Comparison of ENCODE assay signal across 24 cellular contexts in genomic region chr18:46427216-46427995, GRCh38.
DNase-seq lines count a peak whose midpoint lies in the region; ATAC-seq and TF ChIP-seq lines count a peak whose summit lies in the region.
"Had no signal": no experiment of that assay in that cellular context is flagged by ENCODE, and none has a peak within 500 bp of the region (broad histone marks: within the 10 kb centered on the region; RNA-seq: fewer than 3 reads in every experiment).

No MANE protein-coding gene starts in this region.

- H3K36me3 Mint-ChIP-seq in activated CD8-positive, alpha-beta memory T cell treated with anti-CD3 and anti-CD28 coated beads, Interleukin-2, amount 10 ng/mL, durations not matched to agents 7 days and 5 days = no peaks in the 10 kb centered on the region
- H3K36me3 Mint-ChIP-seq: CD14-positive monocyte; CD8-positive, alpha-beta memory T cell had no signal

- no peak for ATAC-seq in activated CD8-positive, alpha-beta memory T cell treated with anti-CD3 and anti-CD28 coated beads, Interleukin-2, amount 10 ng/mL, durations not matched to agents 7 days and 5 days
- ATAC-seq in HG02885 (IDR thresholded peaks at IDR 0.05; ENCODE audit: poor library complexity, unreplicated experiment) (no peak), HG03571 (IDR thresholded peaks at IDR 0.05; ENCODE audit: unreplicated experiment) (no peak), HG03565 (IDR thresholded peaks at IDR 0.05; ENCODE audit: unreplicated experiment) (no peak)

- no peaks in the 10 kb centered on the region for H3K4me1 Mint-ChIP-seq in activated CD8-positive, alpha-beta memory T cell treated with anti-CD3 and anti-CD28 coated beads, Interleukin-2, amount 10 ng/mL, durations not matched to agents 7 days and 5 days
- H3K4me1 Mint-ChIP-seq: CD14-positive monocyte had no signal

- H3K4me3 Mint-ChIP-seq in activated CD8-positive, alpha-beta memory T cell treated with anti-CD3 and anti-CD28 coated beads, Interleukin-2, amount 10 ng/mL, durations not matched to agents 7 days and 5 days = no peak overlapping the region
- H3K4me3 Mint-ChIP-seq: CD14-positive monocyte; CD8-positive, alpha-beta memory T cell had no signal

- CTCF ChIA-PET in activated CD8-positive, alpha-beta memory T cell treated with anti-CD3 and anti-CD28 coated beads, Interleukin-2, amount 10 ng/mL, durations not matched to agents 7 days and 5 days (lab: Charles Lee) = interaction anchor here (1.4 kb wide), 1 partner anchor 146 kb away, joined by 4 read pairs; no protein-coding TSS in a partner anchor
- CTCF ChIA-PET in RWPE1 (lab: Yijun Ruan, JAX) = no interaction called here

- intact Hi-C loops in posterior cingulate gyrus (cut with DNase I) = no loop called here

- POLR2A ChIA-PET in RWPE1 (lab: Yijun Ruan, JAX; ENCODE audit: low non-redundant PET) = no interaction called here

- no peaks in the 10 kb centered on the region for H3K9me3 Mint-ChIP-seq in activated CD8-positive, alpha-beta memory T cell treated with anti-CD3 and anti-CD28 coated beads, Interleukin-2, amount 10 ng/mL, durations not matched to agents 7 days and 5 days (ENCODE audit: low read depth)
- H3K9me3 Mint-ChIP-seq: CD14-positive monocyte had no signal

- peak overlapping the region; percentile 8; the same call in 1 of the 2 replicates for H3K27ac ChIP-seq in RWPE1
- H3K27ac ChIP-seq: 22Rv1, HL-60, SK-N-MC had no signal

- no peak overlapping the region for H3K27ac Mint-ChIP-seq in activated CD8-positive, alpha-beta memory T cell treated with anti-CD3 and anti-CD28 coated beads, Interleukin-2, amount 10 ng/mL, durations not matched to agents 7 days and 5 days
- H3K27ac Mint-ChIP-seq: CD14-positive monocyte had no signal

- no peak for TF ChIP-seq CTCF in RWPE1 (conservative IDR thresholded peaks at IDR 0.05; ENCODE audit: low read depth)

- H3K27me3 Mint-ChIP-seq in activated CD8-positive, alpha-beta memory T cell treated with anti-CD3 and anti-CD28 coated beads, Interleukin-2, amount 10 ng/mL, durations not matched to agents 7 days and 5 days = peaks cover 19% of the 10 kb centered on the region

- peak; percentile 9 for DNase-seq in activated CD8-positive, alpha-beta memory T cell treated with anti-CD3 and anti-CD28 coated beads, Interleukin-2, amount 10 ng/mL, durations not matched to agents 7 days and 5 days
- DNase-seq in activated CD8-positive, alpha-beta memory T cell treated with anti-CD3 and anti-CD28 coated beads, Interleukin-2, amount 50 U/mL, for 4 hours = no peak
- DNase-seq in RWPE1 (ENCODE audit: low spot score) (no peak), islet precursor cell (peak; percentile 50), posterior cingulate gyrus (peak in 6 of 10 donors; percentile 29 to 89 (median 55))
- DNase-seq: BE2C; CD8-positive, alpha-beta memory T cell; DMS79 treated with DMSO at 0.1 percent for 48 hours; GF-D8; NCI-H1048; NCI-H1417; NCI-H1694; NCI-H2029 treated with DMSO at 0.1 percent for 48 hours; NCI-H2227 treated with DMSO at 0.1 percent for 48 hours; NCI-H526 treated with DMSO at 0.1 percent for 48 hours; RPMI8226; SIG-M5 had no signal

Comparison
In these comparisons a context has a peak if more than half of its experiments do, and no peak if none do; other contexts are left out.
1. DNase-seq: peak in activated CD8-positive, alpha-beta memory T cell treated with anti-CD3 and anti-CD28 coated beads, Interleukin-2, amount 10 ng/mL, durations not matched to agents 7 days and 5 days (single experiment), islet precursor cell (single experiment) and posterior cingulate gyrus (6 of 10); none in activated CD8-positive, alpha-beta memory T cell treated with anti-CD3 and anti-CD28 coated beads, Interleukin-2, amount 50 U/mL, for 4 hours (single experiment) and RWPE1 (single experiment).